ENCODE assay signal across 22 cellular contexts in the genomic region with DNA sequence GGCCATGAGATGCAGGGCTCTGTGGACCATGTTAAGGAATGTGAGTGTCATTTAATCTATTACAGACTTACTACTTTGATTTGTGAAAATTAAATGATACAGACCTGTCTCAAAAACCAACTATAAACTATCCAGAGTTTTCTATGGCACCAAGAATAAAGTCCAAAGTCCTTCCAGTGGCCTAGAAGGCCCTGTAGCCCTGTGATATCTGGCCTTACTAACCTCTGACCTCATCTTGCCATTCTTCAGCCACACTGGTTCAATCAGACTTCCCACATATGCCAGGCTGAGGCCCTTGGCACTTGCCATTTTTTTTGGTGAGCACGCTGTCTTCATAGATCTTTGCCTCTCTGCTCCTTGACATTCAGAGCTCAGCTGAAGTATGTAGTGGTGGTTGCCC.
"Had no signal": no experiment of that assay in that cellular context is flagged by ENCODE, and none has a peak within 500 bp of the region (broad histone marks: within the 10 kb centered on the region; RNA-seq: fewer than 3 reads in every experiment).

No MANE protein-coding gene starts in this region.

- H3K9me3 ChIP-seq: SK-N-SH had no signal

- FAIRE-seq: K562 had no signal

- DNase-seq: Kasumi-1, MM.1S, NCI-H1092 treated with DMSO at 0.1 percent for 48 hours, NCI-H1436, NCI-H187, NCI-H2029, NCI-H2081 treated with DMSO at 0.1 percent for 48 hours, NCI-H2171, NCI-H226, NCI-H446, NCI-H510A, NCI-H524 treated with DMSO at 0.1 percent for 48 hours, NCI-H69, NCI-H774, PC-3, SHP77, SK-N-SH had no signal

- H3K27ac ChIP-seq: KMS-11, RWPE1 had no signal

- H3K27me3 Mint-ChIP-seq: IgD-negative memory B cell had no signal

- H3K27ac Mint-ChIP-seq: IgD-negative memory B cell had no signal

- H3K4me2 ChIP-seq: KMS-11, SK-N-SH had no signal

- ATAC-seq: K562, Panc1, PC-3 had no signal

- H3K4me3 ChIP-seq: K562 had no signal

- H3K9ac ChIP-seq: KMS-11, SK-N-SH had no signal
